1 cellular context compared by ENCODE assay signal in the genomic region with DNA sequence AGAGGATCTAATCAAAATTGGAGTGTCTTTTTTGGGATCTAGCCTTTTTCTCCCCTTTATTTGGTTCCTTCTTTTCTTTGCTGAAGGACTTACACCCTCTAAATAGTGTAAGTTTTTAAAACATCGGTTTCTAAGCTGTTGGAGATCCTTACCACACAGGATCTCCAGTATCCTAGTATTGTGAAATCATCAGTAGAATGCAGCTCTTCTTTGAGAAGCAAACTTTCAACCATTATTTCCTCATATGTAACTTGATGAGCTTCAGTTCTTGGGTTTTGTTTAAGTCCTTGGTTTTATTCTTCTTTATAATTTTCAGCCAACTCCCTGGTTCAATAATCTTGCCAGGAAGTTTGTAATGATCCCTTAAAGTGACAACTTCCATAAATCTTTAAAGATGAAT.
TF ChIP-seq lines count a peak whose summit lies in the region.

No MANE protein-coding gene starts in this region.

TF ChIP-seq in GM23338, 12 proteins besides CTCF, POLR2A, EP300 and RAD21 (continued from another document):
- TF ChIP-seq, protein P1, sequence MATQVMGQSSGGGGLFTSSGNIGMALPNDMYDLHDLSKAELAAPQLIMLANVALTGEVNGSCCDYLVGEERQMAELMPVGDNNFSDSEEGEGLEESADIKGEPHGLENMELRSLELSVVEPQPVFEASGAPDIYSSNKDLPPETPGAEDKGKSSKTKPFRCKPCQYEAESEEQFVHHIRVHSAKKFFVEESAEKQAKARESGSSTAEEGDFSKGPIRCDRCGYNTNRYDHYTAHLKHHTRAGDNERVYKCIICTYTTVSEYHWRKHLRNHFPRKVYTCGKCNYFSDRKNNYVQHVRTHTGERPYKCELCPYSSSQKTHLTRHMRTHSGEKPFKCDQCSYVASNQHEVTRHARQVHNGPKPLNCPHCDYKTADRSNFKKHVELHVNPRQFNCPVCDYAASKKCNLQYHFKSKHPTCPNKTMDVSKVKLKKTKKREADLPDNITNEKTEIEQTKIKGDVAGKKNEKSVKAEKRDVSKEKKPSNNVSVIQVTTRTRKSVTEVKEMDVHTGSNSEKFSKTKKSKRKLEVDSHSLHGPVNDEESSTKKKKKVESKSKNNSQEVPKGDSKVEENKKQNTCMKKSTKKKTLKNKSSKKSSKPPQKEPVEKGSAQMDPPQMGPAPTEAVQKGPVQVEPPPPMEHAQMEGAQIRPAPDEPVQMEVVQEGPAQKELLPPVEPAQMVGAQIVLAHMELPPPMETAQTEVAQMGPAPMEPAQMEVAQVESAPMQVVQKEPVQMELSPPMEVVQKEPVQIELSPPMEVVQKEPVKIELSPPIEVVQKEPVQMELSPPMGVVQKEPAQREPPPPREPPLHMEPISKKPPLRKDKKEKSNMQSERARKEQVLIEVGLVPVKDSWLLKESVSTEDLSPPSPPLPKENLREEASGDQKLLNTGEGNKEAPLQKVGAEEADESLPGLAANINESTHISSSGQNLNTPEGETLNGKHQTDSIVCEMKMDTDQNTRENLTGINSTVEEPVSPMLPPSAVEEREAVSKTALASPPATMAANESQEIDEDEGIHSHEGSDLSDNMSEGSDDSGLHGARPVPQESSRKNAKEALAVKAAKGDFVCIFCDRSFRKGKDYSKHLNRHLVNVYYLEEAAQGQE (IDR thresholded peaks at IDR 0.05; ENCODE audit: unreplicated experiment) = no peak
- TF ChIP-seq ZNF114 (CRISPR knock-in tag; IDR thresholded peaks at IDR 0.05) = no peak
TF ChIP-seq in GM23338: peak in this region for 0.
